ENCODE assay signal across 24 cellular contexts in the genomic region with DNA sequence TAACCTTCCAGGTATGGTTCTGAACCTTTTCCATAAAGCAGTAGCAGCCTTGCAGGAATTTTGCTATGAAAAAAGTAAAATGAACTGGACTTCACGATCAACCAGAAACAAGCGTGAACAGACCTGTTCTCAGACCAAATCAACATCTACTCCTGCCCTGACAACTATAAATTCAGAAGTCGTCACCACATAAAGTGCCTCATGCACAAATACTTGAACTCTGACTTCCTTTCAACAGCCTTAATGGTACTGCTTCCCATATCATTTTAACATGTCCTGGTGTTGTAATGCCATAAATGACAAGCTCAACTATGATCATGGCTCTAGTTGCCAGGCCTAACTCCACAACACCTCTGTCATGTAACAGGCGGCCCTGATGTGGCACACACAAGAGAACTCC.
DNase-seq lines count a peak whose midpoint lies in the region; ATAC-seq and TF ChIP-seq lines count a peak whose summit lies in the region.
"Had no signal": no experiment of that assay in that cellular context is flagged by ENCODE, and none has a peak within 500 bp of the region (broad histone marks: within the 10 kb centered on the region; RNA-seq: fewer than 3 reads in every experiment).

No MANE protein-coding gene starts in this region.

- peak overlapping the region in 2 of 3 experiments; percentile 13 to 22 for H3K27ac Mint-ChIP-seq in nephron
- H3K27ac Mint-ChIP-seq: CD14-positive monocyte; CD4-positive, alpha-beta memory T cell; CD4-positive, CD25-positive, alpha-beta regulatory T cell; CD8-positive, alpha-beta memory T cell had no signal

- TF ChIP-seq CTCF in heart left ventricle (IDR thresholded peaks at IDR 0.05) (no peak), nephron (IDR thresholded peaks at IDR 0.05; ENCODE audit: unreplicated experiment in 3 of 3) (no peak), stomach (IDR thresholded peaks at IDR 0.05) (no peak)

- H3K27me3 Mint-ChIP-seq in nephron (ENCODE audit: low read depth) = no peaks in the 10 kb centered on the region
- H3K27me3 Mint-ChIP-seq: CD4-positive, CD25-positive, alpha-beta regulatory T cell had no signal

- DNase-seq in DMS79 treated with DMSO at 0.1 percent for 48 hours (lab: John Stamatoyannopoulos, UW) (peak; percentile 28), DMS79 (lab: John Stamatoyannopoulos, UW) (no peak), Right ventricle myocardium inferior (ENCODE audit: missing footprints) (no peak), heart left ventricle (no peak), HEK293T (ENCODE audit: extremely low spot score) (no peak), stomach (no peak)
- DNase-seq in activated CD4-positive, alpha-beta T cell treated with anti-CD3 and anti-CD28 coated beads, Interleukin-2, amount 50 U/mL, for 4 hours = no peak
- DNase-seq: 8988T; ACHN; BE2C; C1 segment of cervical spinal cord; CD4-positive, alpha-beta memory T cell; CD4-positive, CD25-positive, alpha-beta regulatory T cell; CD8-positive, alpha-beta memory T cell; COR-L47; DMS 273 treated with DMSO at 0.1 percent for 48 hours; DMS53; DND-41; EL; GDM1 had no signal

- H3K4me1 ChIP-seq in heart left ventricle (peaks cover 0 to 20% (median 1%) of the 10 kb centered on the region in 12 donors), stomach (peaks cover 0 to 3% (median 0%) of the 10 kb centered on the region in 4 donors)
- H3K4me1 ChIP-seq: BE2C, BLaER1 had no signal

- H3K4me1 Mint-ChIP-seq in nephron = peaks cover 68% of the 10 kb centered on the region
- H3K4me1 Mint-ChIP-seq: CD14-positive monocyte; CD4-positive, CD25-positive, alpha-beta regulatory T cell; CD8-positive, alpha-beta memory T cell had no signal

- H3K27me3 ChIP-seq in heart left ventricle (peaks cover 0 to 5% (median 0%) of the 10 kb centered on the region in 9 donors), stomach (no peaks in the 10 kb centered on the region)
- H3K27me3 ChIP-seq: BE2C, BLaER1 had no signal

- H3K9me3 ChIP-seq in heart left ventricle (no peaks in the 10 kb centered on the region), stomach (no peaks in the 10 kb centered on the region)
- H3K9me3 ChIP-seq: BE2C, BLaER1 had no signal

- ATAC-seq in Right ventricle myocardium inferior = peak; percentile 36
- ATAC-seq in heart left ventricle = no peak
- ATAC-seq: GM12878 had no signal

- no peak overlapping the region for H3K4me3 ChIP-seq in heart left ventricle
- H3K4me3 ChIP-seq in stomach = no peak overlapping the region
- H3K4me3 ChIP-seq: BLaER1, GM12878 had no signal

- no peak for TF ChIP-seq EP300 in stomach (IDR thresholded peaks at IDR 0.05)

- WGBS in heart left ventricle, 4 donors = 69 to 88% (median 81%) methylated on average over 4 of the region's 4 CpGs
- WGBS in stomach, 5 donors = 73 to 91% (median 80%) methylated on average over 4 of the region's 4 CpGs

- intact Hi-C loops in Right ventricle myocardium inferior (cut with DNase I) (no loop called here), heart left ventricle (cut with DNase I) (loop anchor here in 1 of 10 donors (5.0 kb wide), 1 partner anchor 79 kb away; no protein-coding TSS in a partner anchor), stomach (cut with DNase I; ENCODE audit: low total_unique reads) (no loop called here)

- H3K27ac ChIP-seq in heart left ventricle (no peak overlapping the region), stomach (no peak overlapping the region)
- H3K27ac ChIP-seq: BLaER1 had no signal

- POLR2A ChIA-PET in HEK293T (lab: Yijun Ruan, JAX) = no interaction called here

- H3K9me3 Mint-ChIP-seq in nephron = no peaks in the 10 kb centered on the region
- H3K9me3 Mint-ChIP-seq: CD14-positive monocyte; CD4-positive, alpha-beta memory T cell; CD4-positive, CD25-positive, alpha-beta regulatory T cell; CD8-positive, alpha-beta memory T cell had no signal

- no peaks in the 10 kb centered on the region for H3K36me3 ChIP-seq in heart left ventricle
- H3K36me3 ChIP-seq in stomach = no peaks in the 10 kb centered on the region
- H3K36me3 ChIP-seq: BE2C, BLaER1 had no signal

- CTCF ChIA-PET in HEK293T (lab: Yijun Ruan, JAX) = interaction anchor here (0.6 to 1.0 kb wide), 2 partner anchors 60 to 392 kb away, joined by 3 to 4 read pairs; no protein-coding TSS in a partner anchor

- no peaks in the 10 kb centered on the region for H3K36me3 Mint-ChIP-seq in nephron (ENCODE audit: low read depth)
- H3K36me3 Mint-ChIP-seq: CD14-positive monocyte; CD4-positive, alpha-beta memory T cell; CD4-positive, CD25-positive, alpha-beta regulatory T cell; CD8-positive, alpha-beta memory T cell had no signal

- no peak overlapping the region for H3K4me3 Mint-ChIP-seq in nephron
- H3K4me3 Mint-ChIP-seq: CD14-positive monocyte; CD4-positive, alpha-beta memory T cell; CD4-positive, CD25-positive, alpha-beta regulatory T cell; CD8-positive, alpha-beta memory T cell had no signal

- TF ChIP-seq POLR2A in heart left ventricle (IDR thresholded peaks at IDR 0.05) (no peak), stomach (IDR thresholded peaks at IDR 0.05) (no peak)

TF ChIP-seq in HEK293T, 16 proteins besides CTCF, POLR2A, EP300 and RAD21:
- TF ChIP-seq, protein P1, sequence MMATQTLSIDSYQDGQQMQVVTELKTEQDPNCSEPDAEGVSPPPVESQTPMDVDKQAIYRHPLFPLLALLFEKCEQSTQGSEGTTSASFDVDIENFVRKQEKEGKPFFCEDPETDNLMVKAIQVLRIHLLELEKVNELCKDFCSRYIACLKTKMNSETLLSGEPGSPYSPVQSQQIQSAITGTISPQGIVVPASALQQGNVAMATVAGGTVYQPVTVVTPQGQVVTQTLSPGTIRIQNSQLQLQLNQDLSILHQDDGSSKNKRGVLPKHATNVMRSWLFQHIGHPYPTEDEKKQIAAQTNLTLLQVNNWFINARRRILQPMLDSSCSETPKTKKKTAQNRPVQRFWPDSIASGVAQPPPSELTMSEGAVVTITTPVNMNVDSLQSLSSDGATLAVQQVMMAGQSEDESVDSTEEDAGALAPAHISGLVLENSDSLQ (IDR thresholded peaks at IDR 0.05) = peak; percentile 89
- peak; percentile 72; the same call in 1 of the 2 replicates for TF ChIP-seq CTBP1 (IDR thresholded peaks at IDR 0.05; ENCODE audit: borderline replicate concordance)
- TF ChIP-seq NFRKB (IDR thresholded peaks at IDR 0.05) = no peak
